Comparison of ENCODE assay signal across 19 cellular contexts in the genomic region with DNA sequence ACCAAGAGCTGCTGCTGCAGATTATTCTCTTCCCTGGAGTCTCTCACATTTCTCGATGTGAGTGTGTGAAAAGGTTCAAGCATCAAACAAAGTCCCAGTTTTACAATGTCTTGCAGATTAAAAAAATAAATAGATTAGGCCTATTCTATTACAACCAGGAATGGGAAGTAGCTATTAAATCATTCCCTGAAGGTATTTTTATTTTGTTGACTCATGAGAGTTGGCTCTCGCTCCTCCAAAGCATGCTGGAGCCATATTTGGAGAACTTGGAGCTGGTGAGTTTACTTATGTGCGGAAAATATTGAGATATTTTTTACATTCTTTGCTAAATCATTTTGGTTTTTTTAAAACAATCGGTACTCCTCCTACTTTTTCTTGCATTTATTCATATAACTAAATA.
DNase-seq lines count a peak whose midpoint lies in the region; ATAC-seq and TF ChIP-seq lines count a peak whose summit lies in the region.
"Had no signal": no experiment of that assay in that cellular context is flagged by ENCODE, and none has a peak within 500 bp of the region (broad histone marks: within the 10 kb centered on the region; RNA-seq: fewer than 3 reads in every experiment).

No MANE protein-coding gene starts in this region.

- 2 to 6% methylated on average over 4 of the region's 4 CpGs for WGBS in aorta, 2 donors
- WGBS in tibial nerve, 2 donors: 61 to 65% methylated on average over 4 of the region's 4 CpGs

- TF ChIP-seq CTCF in coronary artery (IDR thresholded peaks at IDR 0.05) (no peak), tibial nerve (IDR thresholded peaks at IDR 0.05) (no peak)

- H3K36me3 ChIP-seq in aorta (ENCODE audit: control insufficient read depth in 1 of 2, insufficient read depth in 2 of 2, low read length in 1 of 2) (no peaks in the 10 kb centered on the region), tibial nerve (no peaks in the 10 kb centered on the region)
- H3K36me3 ChIP-seq: BE2C, Peyer's patch had no signal

- no peak for TF ChIP-seq POLR2A in tibial nerve (IDR thresholded peaks at IDR 0.05)

- no peak for TF ChIP-seq EP300 in tibial nerve (IDR thresholded peaks at IDR 0.05)

- H3K27ac ChIP-seq in coronary artery (peak overlapping the region; percentile 49 to 71), aorta (ENCODE audit: low read depth in 1 of 2, low read length in 2 of 2) (peak overlapping the region in 1 of 2 donors; percentile 67), tibial nerve (no peak overlapping the region)
- H3K27ac ChIP-seq: KMS-11, Peyer's patch had no signal

- DNase-seq in M059J (ENCODE audit: low read depth): peak; percentile 47
- DNase-seq in coronary artery (ENCODE audit: low spot score): no peak
- DNase-seq in iris pigment epithelial cell (ENCODE audit: low read depth): peak; percentile 3
- DNase-seq in aorta: no peak
- no peak for DNase-seq in pons (ENCODE audit: low spot score)
- DNase-seq in tibial nerve (ENCODE audit: low spot score in 2 of 2): no peak
- DNase-seq: BE2C; CD4-positive, alpha-beta memory T cell; DMS79; GDM1; NCI-H1930; NCI-H2171; NCI-H82; Peyer's patch; Right ventricle myocardium superior had no signal

- H3K4me1 ChIP-seq in aorta (ENCODE audit: control insufficient read depth in 1 of 2, insufficient read depth in 2 of 2, low read length in 2 of 2): peaks cover 2 to 3% of the 10 kb centered on the region in 2 donors
- no peaks in the 10 kb centered on the region for H3K4me1 ChIP-seq in tibial nerve
- H3K4me1 ChIP-seq: BE2C, Peyer's patch had no signal

- H3K4me3 ChIP-seq in coronary artery: peak overlapping the region; percentile 34
- H3K4me3 ChIP-seq in aorta (ENCODE audit: low read length in 2 of 2): peak overlapping the region in 1 of 2 donors; percentile 10
- no peak overlapping the region for H3K4me3 ChIP-seq in tibial nerve
- H3K4me3 ChIP-seq: GM23338, Peyer's patch had no signal

- H3K27me3 ChIP-seq in aorta (ENCODE audit: control insufficient read depth in 1 of 2, insufficient read depth in 2 of 2, low read length in 1 of 2): no peaks in the 10 kb centered on the region
- no peaks in the 10 kb centered on the region for H3K27me3 ChIP-seq in tibial nerve
- H3K27me3 ChIP-seq: BE2C, Peyer's patch had no signal

- intact Hi-C loops in aorta (cut with DNase I): loop anchor here in 1 of 2 donors (5.0 to 10.0 kb wide), 4 partner anchors 112 to 482 kb away; no protein-coding TSS in a partner anchor

- ATAC-seq in aorta (ENCODE audit: low FRiP score): peak; percentile 84
- no peak for ATAC-seq in HG02610 (IDR thresholded peaks at IDR 0.05; ENCODE audit: unreplicated experiment)
- ATAC-seq: GM23338, HepG2 had no signal

- H3K9me3 ChIP-seq in aorta (ENCODE audit: control insufficient read depth, low read length) (no peaks in the 10 kb centered on the region), tibial nerve (no peaks in the 10 kb centered on the region)
- H3K9me3 ChIP-seq: BE2C, Peyer's patch had no signal

Comparison
In these comparisons a context has a peak if more than half of its experiments do, and no peak if none do; other contexts are left out.
1. DNase-seq: peak in M059J (single experiment) and iris pigment epithelial cell (single experiment); none in coronary artery (single experiment), aorta (0 of 2), pons (single experiment) and tibial nerve (0 of 2).
2. H3K27ac ChIP-seq: peak in coronary artery (2 of 2); none in tibial nerve (0 of 4).